Comparison of ENCODE assay signal across 18 cellular contexts in the genomic region with DNA sequence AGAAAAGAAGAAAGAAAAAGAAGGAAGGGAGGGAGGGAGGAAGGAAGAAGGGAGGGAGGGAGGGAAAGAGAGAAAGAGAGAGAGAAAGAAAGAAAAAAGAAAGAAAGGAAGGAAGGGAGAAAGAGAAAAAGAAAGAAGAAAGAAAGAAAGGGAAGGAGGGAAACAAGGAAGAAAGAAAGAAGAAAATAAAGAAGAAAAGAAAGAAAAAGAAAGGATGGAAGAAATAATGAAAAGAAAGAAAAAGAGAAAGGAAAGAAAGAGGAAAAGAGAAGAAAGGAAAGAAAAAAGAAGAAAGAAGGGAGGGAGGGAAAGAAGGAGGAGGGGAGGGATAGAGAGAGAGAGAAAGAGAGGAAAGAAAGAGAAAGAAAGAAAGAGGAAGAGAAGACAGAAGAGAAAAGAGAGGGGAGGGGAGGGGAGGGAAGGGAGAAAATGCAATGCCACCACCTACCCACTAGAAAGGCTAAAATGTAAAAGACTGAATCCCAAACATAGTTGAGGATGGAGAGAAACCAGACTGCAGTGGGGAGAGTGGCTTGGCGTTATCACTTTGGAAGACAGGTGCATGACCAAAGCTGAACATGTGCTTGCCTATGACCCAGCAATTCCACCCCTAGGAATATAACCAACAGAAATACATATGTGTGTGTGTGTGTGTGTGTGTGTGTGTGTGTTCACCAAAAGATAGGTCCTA.
A peak's percentile ranks its signal among the peaks of the same experiment; 100 is the strongest.
DNase-seq lines count a peak whose midpoint lies in the region; ATAC-seq and TF ChIP-seq lines count a peak whose summit lies in the region.
"Had no signal": no experiment of that assay in that cellular context is flagged by ENCODE, and none has a peak within 500 bp of the region (broad histone marks: within the 10 kb centered on the region; RNA-seq: fewer than 3 reads in every experiment).

No MANE protein-coding gene starts in this region.

- DNase-seq in activated CD8-positive, alpha-beta memory T cell treated with anti-CD3 and anti-CD28 coated beads, Interleukin-2, amount 10 ng/mL, durations not matched to agents 7 days and 5 days: no peak
- DNase-seq in activated CD8-positive, alpha-beta memory T cell treated with anti-CD3 and anti-CD28 coated beads, Interleukin-2, amount 50 U/mL, for 4 hours: no peak
- no peak for DNase-seq in central memory CD8-positive, alpha-beta T cell (ENCODE audit: low spot score in 2 of 2)
- DNase-seq in posterior vena cava (ENCODE audit: low spot score) (peak; percentile 3), pons (ENCODE audit: low spot score) (no peak)
- DNase-seq: C1 segment of cervical spinal cord, DMS79 treated with DMSO at 0.1 percent for 48 hours, GM23248, KBM-7, NCI-H1092, NCI-H226, NCI-H526 treated with DMSO at 0.1 percent for 48 hours, PC-3 had no signal

- H3K36me3 ChIP-seq in HEK293 (ENCODE audit: control insufficient read depth in 2 of 2, insufficient read depth in 1 of 2, low read length in 2 of 2): no peaks in the 10 kb centered on the region

- POLR2A ChIA-PET in HEK293 (lab: Yijun Ruan, JAX): no interaction called here

- H3K9me3 Mint-ChIP-seq in activated CD8-positive, alpha-beta memory T cell treated with anti-CD3 and anti-CD28 coated beads, Interleukin-2, amount 10 ng/mL, durations not matched to agents 7 days and 5 days (ENCODE audit: low read depth): no peaks in the 10 kb centered on the region
- H3K9me3 Mint-ChIP-seq in central memory CD8-positive, alpha-beta T cell: peaks cover 6% of the 10 kb centered on the region

- no peak overlapping the region for H3K4me3 Mint-ChIP-seq in activated CD8-positive, alpha-beta memory T cell treated with anti-CD3 and anti-CD28 coated beads, Interleukin-2, amount 10 ng/mL, durations not matched to agents 7 days and 5 days
- no peak overlapping the region for H3K4me3 Mint-ChIP-seq in central memory CD8-positive, alpha-beta T cell

- no peaks in the 10 kb centered on the region for H3K36me3 Mint-ChIP-seq in activated CD8-positive, alpha-beta memory T cell treated with anti-CD3 and anti-CD28 coated beads, Interleukin-2, amount 10 ng/mL, durations not matched to agents 7 days and 5 days
- H3K36me3 Mint-ChIP-seq in central memory CD8-positive, alpha-beta T cell (ENCODE audit: insufficient read depth): peaks cover 5% of the 10 kb centered on the region

- peak overlapping the region; percentile 12 for H3K27ac Mint-ChIP-seq in activated CD8-positive, alpha-beta memory T cell treated with anti-CD3 and anti-CD28 coated beads, Interleukin-2, amount 10 ng/mL, durations not matched to agents 7 days and 5 days
- H3K27ac Mint-ChIP-seq in central memory CD8-positive, alpha-beta T cell (ENCODE audit: low read depth): peak overlapping the region; percentile 58

- CTCF ChIA-PET in activated CD8-positive, alpha-beta memory T cell treated with anti-CD3 and anti-CD28 coated beads, Interleukin-2, amount 10 ng/mL, durations not matched to agents 7 days and 5 days (lab: Charles Lee): no interaction called here
- CTCF ChIA-PET in HEK293 (lab: Yijun Ruan, JAX): no interaction called here

- H3K4me1 ChIP-seq in HEK293 (ENCODE audit: control insufficient read depth, insufficient read depth, low read length): peaks cover 5% of the 10 kb centered on the region; the same call in 1 of the 2 replicates
- H3K4me1 ChIP-seq: Caco-2 had no signal

- H3K4me1 Mint-ChIP-seq in activated CD8-positive, alpha-beta memory T cell treated with anti-CD3 and anti-CD28 coated beads, Interleukin-2, amount 10 ng/mL, durations not matched to agents 7 days and 5 days: peaks cover 63% of the 10 kb centered on the region
- H3K4me1 Mint-ChIP-seq in central memory CD8-positive, alpha-beta T cell: peaks cover 72% of the 10 kb centered on the region

- intact Hi-C loops in posterior vena cava (cut with DNase I): no loop called here

- TF ChIP-seq CTCF in HEK293 (tag by site-specific recombination; IDR thresholded peaks at IDR 0.05): no peak

- no peak for ATAC-seq in activated CD8-positive, alpha-beta memory T cell treated with anti-CD3 and anti-CD28 coated beads, Interleukin-2, amount 10 ng/mL, durations not matched to agents 7 days and 5 days
- ATAC-seq in central memory CD8-positive, alpha-beta T cell (replicated peaks; ENCODE audit: extremely low read depth, poor library complexity, severe bottlenecking): no peak
- ATAC-seq in HG03175 (IDR thresholded peaks at IDR 0.05; ENCODE audit: unreplicated experiment) (no peak), GM21526 (IDR thresholded peaks at IDR 0.05; ENCODE audit: low FRiP score, unreplicated experiment) (no peak)
- ATAC-seq: PC-3 had no signal

- H3K27ac ChIP-seq in HEK293 (ENCODE audit: extremely low read depth, low read depth, low read length): no peak overlapping the region
- H3K27ac ChIP-seq: GM23248, HL-60 had no signal

- H3K27me3 Mint-ChIP-seq in activated CD8-positive, alpha-beta memory T cell treated with anti-CD3 and anti-CD28 coated beads, Interleukin-2, amount 10 ng/mL, durations not matched to agents 7 days and 5 days: no peaks in the 10 kb centered on the region
- no peaks in the 10 kb centered on the region for H3K27me3 Mint-ChIP-seq in central memory CD8-positive, alpha-beta T cell

- H3K9me3 ChIP-seq in HEK293 (ENCODE audit: control insufficient read depth, insufficient read depth, low read depth, low read length): no peaks in the 10 kb centered on the region
- H3K9me3 ChIP-seq: Caco-2 had no signal

- no peak overlapping the region for H3K4me3 ChIP-seq in HEK293 (ENCODE audit: low read depth, low read length)
- H3K4me3 ChIP-seq: GM23248 had no signal

TF ChIP-seq in HEK293, 187 proteins besides CTCF, POLR2A, EP300 and RAD21:
- peak; percentile 82 for TF ChIP-seq ZNF366 (tag by site-specific recombination; conservative IDR thresholded peaks at IDR 0.05)
- TF ChIP-seq ZSCAN23 (tag by site-specific recombination; IDR thresholded peaks at IDR 0.05): no peak
- TF ChIP-seq PRDM1 (tag by site-specific recombination; IDR thresholded peaks at IDR 0.05): peak; percentile 45; the same call in 1 of the 2 replicates
- no peak for TF ChIP-seq KLF16 (tag by site-specific recombination; IDR thresholded peaks at IDR 0.05)
